ENCODE assay signal across 2 cellular contexts in genomic region chr14:67415610-67416009, GRCh38. TPM values are rescaled to one million over a fixed set of nuclear protein-coding genes. Genes with fewer than 3 reads are reported as not detected.
"Had no signal": no experiment of that assay in that cellular context is flagged by ENCODE, and none has a peak within 500 bp of the region (broad histone marks: within the 10 kb centered on the region; RNA-seq: fewer than 3 reads in every experiment).

No MANE protein-coding gene starts in this region.

RNA-seq across cellular contexts. Expression of gene PLEK2, which starts 3.6 kb away (rescaled TPM):
- total RNA-seq: natural killer cell had no signal
- polyA plus RNA-seq: neural cell had no signal
